8 cellular contexts compared by ENCODE assay signal in the genomic region with DNA sequence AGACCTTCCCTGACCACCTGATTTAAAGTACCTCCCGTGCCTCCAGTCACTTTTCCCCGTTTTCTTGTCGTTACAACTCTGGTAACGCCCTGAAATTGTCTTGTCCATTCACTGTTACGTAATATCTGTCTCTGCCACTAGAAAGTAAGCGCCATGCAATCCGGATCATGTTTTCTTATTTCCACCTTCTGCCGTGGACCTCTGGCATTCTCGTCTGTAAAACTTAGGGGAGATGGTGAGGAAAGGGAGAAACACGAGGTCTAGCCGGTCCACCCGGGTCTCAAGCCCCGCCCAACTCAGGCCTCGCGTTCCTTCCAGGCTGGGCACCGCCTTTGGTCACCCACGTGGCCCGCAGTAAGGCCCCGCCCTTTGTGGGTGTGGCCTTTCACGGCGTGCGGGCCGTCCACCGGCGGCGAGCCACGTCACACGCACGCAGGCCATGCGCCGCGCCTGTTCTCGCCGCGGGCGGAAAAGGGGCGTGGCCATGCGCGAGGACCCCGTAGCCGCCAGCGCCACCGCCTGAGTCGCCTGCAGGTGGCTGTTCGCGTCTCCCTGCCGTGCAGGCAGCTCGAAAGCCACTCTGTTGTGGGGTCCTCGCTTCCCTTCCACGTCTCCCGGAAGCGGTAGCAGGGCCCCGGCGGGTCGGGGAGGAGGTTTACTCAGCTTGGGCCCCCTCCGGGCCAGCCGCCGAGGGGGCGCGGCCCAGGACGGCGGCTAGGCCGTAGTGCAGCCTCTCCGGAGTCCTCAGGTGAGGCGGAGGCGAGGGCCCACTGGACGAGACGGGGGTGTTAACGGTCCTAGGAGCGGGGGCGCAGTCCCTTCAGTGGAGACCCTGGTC. TPM values are rescaled to one million over a fixed set of nuclear protein-coding genes. Genes with fewer than 3 reads are reported as not detected.
DNase-seq lines count a peak whose midpoint lies in the region; ATAC-seq and TF ChIP-seq lines count a peak whose summit lies in the region.

A gene with protein sequence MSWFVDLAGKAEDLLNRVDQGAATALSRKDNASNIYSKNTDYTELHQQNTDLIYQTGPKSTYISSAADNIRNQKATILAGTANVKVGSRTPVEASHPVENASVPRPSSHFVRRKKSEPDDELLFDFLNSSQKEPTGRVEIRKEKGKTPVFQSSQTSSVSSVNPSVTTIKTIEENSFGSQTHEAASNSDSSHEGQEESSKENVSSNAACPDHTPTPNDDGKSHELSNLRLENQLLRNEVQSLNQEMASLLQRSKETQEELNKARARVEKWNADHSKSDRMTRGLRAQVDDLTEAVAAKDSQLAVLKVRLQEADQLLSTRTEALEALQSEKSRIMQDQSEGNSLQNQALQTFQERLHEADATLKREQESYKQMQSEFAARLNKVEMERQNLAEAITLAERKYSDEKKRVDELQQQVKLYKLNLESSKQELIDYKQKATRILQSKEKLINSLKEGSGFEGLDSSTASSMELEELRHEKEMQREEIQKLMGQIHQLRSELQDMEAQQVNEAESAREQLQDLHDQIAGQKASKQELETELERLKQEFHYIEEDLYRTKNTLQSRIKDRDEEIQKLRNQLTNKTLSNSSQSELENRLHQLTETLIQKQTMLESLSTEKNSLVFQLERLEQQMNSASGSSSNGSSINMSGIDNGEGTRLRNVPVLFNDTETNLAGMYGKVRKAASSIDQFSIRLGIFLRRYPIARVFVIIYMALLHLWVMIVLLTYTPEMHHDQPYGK (plus strand): TSS at position 597 of the 838 bp plus-strand sequence. CDS start 3,133 bp downstream, outside the sequence.

- TF ChIP-seq CTCF in Calu3 (IDR thresholded peaks at IDR 0.05; ENCODE audit: unreplicated experiment) (no peak), OCI-LY1 (IDR thresholded peaks at IDR 0.05; ENCODE audit: low read length) (no peak)

- H3K36me3 ChIP-seq in HUES64 (ENCODE audit: insufficient read depth, low read length), result peaks cover 20% of the 10 kb centered on the region
- peaks cover 18% of the 10 kb centered on the region for H3K36me3 ChIP-seq in OCI-LY1 (ENCODE audit: insufficient read depth, low read length)

- H4K20me1 ChIP-seq in OCI-LY1 (ENCODE audit: insufficient read depth, low read length), result no peaks in the 10 kb centered on the region

- H3K27me3 ChIP-seq in HUES64 (ENCODE audit: insufficient read depth, low read length) (no peaks in the 10 kb centered on the region), OCI-LY1 (ENCODE audit: insufficient read depth, low read length) (no peaks in the 10 kb centered on the region)

- peaks cover 11% of the 10 kb centered on the region for H3K9me3 Mint-ChIP-seq in Calu3 (ENCODE audit: low read depth, unreplicated experiment)

- peak within 1 kb of the TSS; percentile 97 for H3K4me3 ChIP-seq in HUES64 (ENCODE audit: low read length)
- peak within 1 kb of the TSS; percentile 99 for H3K4me3 ChIP-seq in OCI-LY1 (ENCODE audit: low read depth, low read length, poor library complexity, severe bottlenecking)

- H3K4me2 ChIP-seq in OCI-LY1 (ENCODE audit: low read length), result peak within 1 kb of the TSS; percentile 86

- peak within 1 kb of the TSS; percentile 90 for H2AFZ ChIP-seq in OCI-LY1 (ENCODE audit: low read length)

- no peaks in the 10 kb centered on the region for H3K27me3 Mint-ChIP-seq in Calu3 (ENCODE audit: unreplicated experiment)

- no peaks in the 10 kb centered on the region for H3K9me2 ChIP-seq in OCI-LY1 (ENCODE audit: low read depth, low read length)

- 4% methylated on average over 71 of the region's 71 CpGs for WGBS in HUES64

- peak within 1 kb of the TSS; percentile 97 for H3K4me3 Mint-ChIP-seq in Calu3 (ENCODE audit: low read depth, unreplicated experiment)

- DNase-seq in Calu3 (peak; percentile 99), mesenteric fat pad (ENCODE audit: low spot score) (peak; percentile 100)
- peak; percentile 99 for DNase-seq in activated CD8-positive, alpha-beta memory T cell treated with anti-CD3 and anti-CD28 coated beads, Interleukin-2, amount 50 U/mL, for 4 hours
- peak; percentile 95 for DNase-seq in stimulated activated CD8-positive, alpha-beta memory T cell treated with anti-CD3 and anti-CD28 coated beads, Interleukin-15, amount 100 ng/mL, for 24 hours (ENCODE audit: low read depth)

- intact Hi-C loops in Calu3 (cut with micrococcal nuclease; ENCODE audit: unreplicated experiment), result no loop called here

- H3K79me2 ChIP-seq in OCI-LY1 (ENCODE audit: insufficient read depth, low read length), result peaks cover 11% of the 10 kb centered on the region; the same call in 1 of the 2 replicates

- CTCF ChIA-PET in Calu3 (lab: Charles Lee), result interaction anchor here (0.5 to 0.9 kb wide), 3 partner anchors 27 to 642 kb away, joined by 3 to 4 read pairs (median 3); partner anchors contain the start of gene UBR7

- peaks cover 12% of the 10 kb centered on the region for H3K9me3 ChIP-seq in HUES64 (ENCODE audit: insufficient read depth, low read depth, low read length)
- H3K9me3 ChIP-seq in OCI-LY1 (ENCODE audit: low read length), result peaks cover 4% of the 10 kb centered on the region; the same call in 1 of the 2 replicates

- H3K36me3 Mint-ChIP-seq in Calu3 (ENCODE audit: insufficient read depth, unreplicated experiment), result peaks cover 21% of the 10 kb centered on the region

- H3K27ac Mint-ChIP-seq in Calu3 (ENCODE audit: unreplicated experiment), result peak within 1 kb of the TSS; percentile 99

- 0 out of 2 replicates have a peak, but pooled peaks cover 5% of the 10 kb centered on the region for H3K4me1 ChIP-seq in HUES64 (ENCODE audit: insufficient read depth, low read length)
- peaks cover 16% of the 10 kb centered on the region for H3K4me1 ChIP-seq in OCI-LY1 (ENCODE audit: insufficient read depth, low read length, severe bottlenecking)

- H3K9ac ChIP-seq in HUES64 (ENCODE audit: low read depth, low read length) (peak within 1 kb of the TSS; percentile 88), OCI-LY1 (ENCODE audit: low read length) (peak within 1 kb of the TSS; percentile 96)

- peaks cover 12% of the 10 kb centered on the region for H3K4me1 Mint-ChIP-seq in Calu3 (ENCODE audit: low read depth, unreplicated experiment)

- in situ Hi-C loops in endometrial microvascular endothelial cells (cut with HindIII; ENCODE audit: inconsistent ontology term, low pct_unique_long_range_greater_than_20kb, low sequenced_read_pairs), result no loop called here

- H3F3A ChIP-seq in OCI-LY1 (ENCODE audit: insufficient read depth, low read length), result no peaks in the 10 kb centered on the region

- ATAC-seq in GM21447 (IDR thresholded peaks at IDR 0.05; ENCODE audit: unreplicated experiment), result peak; percentile 91

- peak within 1 kb of the TSS; percentile 82 for H3K27ac ChIP-seq in HUES64 (ENCODE audit: low read depth, low read length)
- peak within 1 kb of the TSS; percentile 33 for H3K27ac ChIP-seq in OCI-LY1 (ENCODE audit: low read depth, low read length, poor library complexity, severe bottlenecking)

- BruUV-seq in Calu3 (replicated peaks; lab: Mats Ljungman, UMichigan), result no TSS peak

RNA-seq across cellular contexts. Expression of the gene that starts here (rescaled TPM):
- total RNA-seq in Calu3 (2022) (27.8 and 36.8 TPM in 2 replicates), endometrial microvascular endothelial cells (ENCODE audit: inconsistent ontology term) (29.3 TPM), mesenteric fat pad (35.3 TPM)
- polyA plus RNA-seq in HUES64 (2013, experiment 1 of 2), result 24.2 TPM
- 27.7 TPM for polyA plus RNA-seq in HUES64 (2013, experiment 2 of 2)

Comparison
In these comparisons a context has a peak if more than half of its experiments do, and no peak if none do; other contexts are left out.
1. Peak in every context shown above with its lines: DNase-seq, ATAC-seq, H3K4me3 ChIP-seq and H3K27ac ChIP-seq.